11 cellular contexts compared by ENCODE assay signal in the genomic region with DNA sequence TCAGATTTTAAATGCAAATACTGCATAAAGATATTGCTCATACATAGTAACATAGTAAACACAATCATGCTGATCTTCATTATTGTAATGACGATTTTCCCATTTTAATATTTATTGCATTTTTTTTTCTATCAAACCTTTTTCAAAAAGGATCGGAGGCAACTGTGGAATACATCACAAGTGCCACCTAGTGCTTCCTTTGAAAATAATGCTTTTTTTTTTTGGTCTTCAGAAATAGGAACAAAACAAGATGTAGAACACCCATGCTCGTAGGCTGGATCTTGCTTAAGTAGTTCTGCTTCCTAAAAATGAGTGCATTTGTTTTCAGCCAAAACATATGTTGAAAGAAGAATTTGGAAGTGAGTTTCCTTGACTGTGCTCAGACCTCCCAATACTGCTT. TPM values are rescaled to one million over a fixed set of nuclear protein-coding genes. Genes with fewer than 3 reads are reported as not detected.
A peak's percentile ranks its signal among the peaks of the same experiment; 100 is the strongest.
DNase-seq lines count a peak whose midpoint lies in the region; ATAC-seq and TF ChIP-seq lines count a peak whose summit lies in the region.
"Had no signal": no experiment of that assay in that cellular context is flagged by ENCODE, and none has a peak within 500 bp of the region (broad histone marks: within the 10 kb centered on the region; RNA-seq: fewer than 3 reads in every experiment).

No MANE protein-coding gene starts in this region.

- H3K9me2 ChIP-seq in GM23248 (ENCODE audit: insufficient read depth) = no peaks in the 10 kb centered on the region
- no peaks in the 10 kb centered on the region for H3K9me2 ChIP-seq in SK-N-SH

- H3K4me3 ChIP-seq in GM23248 = no peak overlapping the region
- H3K4me3 ChIP-seq in SK-N-SH (ENCODE audit: low read depth in 2 of 2, low read length in 1 of 2) = no peak overlapping the region
- no peak overlapping the region for H3K4me3 ChIP-seq in right atrium auricular region
- H3K4me3 ChIP-seq: SJCRH30 had no signal

- POLR2A ChIA-PET in SK-N-SH (lab: Yijun Ruan, JAX) = no interaction called here
- POLR2A ChIA-PET in WTC11 (lab: Charles Lee) = no interaction called here

- H3K4me1 ChIP-seq in GM23248 (ENCODE audit: insufficient read depth) (no peaks in the 10 kb centered on the region), SK-N-SH (ENCODE audit: control insufficient read depth in 1 of 2, insufficient read depth in 2 of 2, low read depth in 1 of 2, low read length in 1 of 2) (no peaks in the 10 kb centered on the region), right atrium auricular region (no peaks in the 10 kb centered on the region)
- H3K4me1 ChIP-seq: SJCRH30 had no signal

- peak; percentile 70 for TF ChIP-seq RAD21 in SK-N-SH (IDR thresholded peaks at IDR 0.05; ENCODE audit: low read length)

- H3K36me3 ChIP-seq in GM23248 (ENCODE audit: low read depth) (no peaks in the 10 kb centered on the region), SK-N-SH (replicated peaks in 1 of 2; ENCODE audit: control insufficient read depth in 1 of 2, insufficient read depth in 2 of 2, low read length in 1 of 2) (no peaks in the 10 kb centered on the region), right atrium auricular region (no peaks in the 10 kb centered on the region)
- H3K36me3 ChIP-seq: SJCRH30 had no signal

- H4K20me1 ChIP-seq in GM23248 (ENCODE audit: insufficient read depth) (no peaks in the 10 kb centered on the region), SK-N-SH (ENCODE audit: insufficient read depth) (no peaks in the 10 kb centered on the region)

- H3K27me3 ChIP-seq in GM23248 (replicated peaks; ENCODE audit: insufficient read depth) = peaks cover 41% of the 10 kb centered on the region
- no peaks in the 10 kb centered on the region for H3K27me3 ChIP-seq in SK-N-SH (ENCODE audit: insufficient read depth)
- no peaks in the 10 kb centered on the region for H3K27me3 ChIP-seq in right atrium auricular region
- H3K27me3 ChIP-seq: SJCRH30 had no signal

- no peak overlapping the region for H3K27ac Mint-ChIP-seq in WTC11
- H3K27ac Mint-ChIP-seq: activated naive CD4-positive, alpha-beta T cell treated with anti-CD3 and anti-CD28 coated beads, Interleukin-2, amount 50 U/mL, for 72 hours had no signal

- H2AFZ ChIP-seq in GM23248 = no peak overlapping the region
- no peak overlapping the region for H2AFZ ChIP-seq in SK-N-SH (ENCODE audit: low read depth)

- peak; percentile 53 for TF ChIP-seq CTCF in SK-N-SH (IDR thresholded peaks at IDR 0.05)
- peak; percentile 2 to 53 for TF ChIP-seq CTCF in right atrium auricular region (IDR thresholded peaks at IDR 0.05)
- TF ChIP-seq CTCF in WTC11 (IDR thresholded peaks at IDR 0.05) = no peak

- no peak overlapping the region for H3K4me3 Mint-ChIP-seq in WTC11

- H3K27me3 Mint-ChIP-seq in WTC11 (ENCODE audit: low read depth) = peaks cover 3% of the 10 kb centered on the region

- H3F3A ChIP-seq in GM23248 (ENCODE audit: insufficient read depth) (no peaks in the 10 kb centered on the region), SK-N-SH (replicated peaks; ENCODE audit: insufficient read depth) (no peaks in the 10 kb centered on the region)

- no peaks in the 10 kb centered on the region for H3K9me3 ChIP-seq in GM23248 (ENCODE audit: low read depth)
- no peaks in the 10 kb centered on the region for H3K9me3 ChIP-seq in SK-N-SH
- peaks cover 0 to under 1% of the 10 kb centered on the region in 2 donors for H3K9me3 ChIP-seq in right atrium auricular region
- H3K9me3 ChIP-seq: SJCRH30 had no signal

- H3K4me2 ChIP-seq in GM23248 (ENCODE audit: unreplicated experiment) = no peak overlapping the region
- no peak overlapping the region for H3K4me2 ChIP-seq in SK-N-SH

- 13 to 23% methylated on average over 3 of the region's 3 CpGs for WGBS in GM23248 (ENCODE audit: low coverage in 1 of 2, low lambda C conversion rate in 2 of 2, missing lambda C conversion rate in 2 of 2), 2 experiments
- 42% methylated on average over 3 of the region's 3 CpGs for WGBS in SK-N-SH (ENCODE audit: low lambda C conversion rate)

- CTCF ChIA-PET in SK-N-SH (lab: Yijun Ruan, JAX) = interaction anchor here (0.6 to 3.9 kb wide), 13 partner anchors 13 to 166 kb away, joined by 3 to 64 read pairs (median 4); no protein-coding TSS in a partner anchor
- CTCF ChIA-PET in WTC11 (lab: Charles Lee) = no interaction called here

- peaks cover 6% of the 10 kb centered on the region for H3K9me3 Mint-ChIP-seq in WTC11

- no peaks in the 10 kb centered on the region for H3K4me1 Mint-ChIP-seq in WTC11

- H3K79me2 ChIP-seq in GM23248 (ENCODE audit: insufficient read depth) (no peaks in the 10 kb centered on the region), SK-N-SH (ENCODE audit: insufficient read depth) (no peaks in the 10 kb centered on the region)

- peaks cover 5% of the 10 kb centered on the region for H3K36me3 Mint-ChIP-seq in WTC11

- H3K9ac ChIP-seq in GM23248 (no peak overlapping the region), SK-N-SH (no peak overlapping the region)

- DNase-seq in A172 (ENCODE audit: low spot score) (peak; percentile 10), GM23248 (peak; percentile 51), SK-N-SH (peak; percentile 34), right atrium auricular region (ENCODE audit: low spot score) (no peak), KG1 (lab: John Stamatoyannopoulos, UW) (no peak), NCI-H1092 (lab: John Stamatoyannopoulos, UW) (no peak), WTC11 (ENCODE audit: low spot score) (no peak)
- no peak for DNase-seq in stimulated activated CD4-positive, alpha-beta T cell treated with anti-CD3 and anti-CD28 coated beads, Interleukin-4, amount 100 ng/mL, for 4 hours
- DNase-seq: GF-D8, SJCRH30 had no signal

- no peak for ATAC-seq in WTC11
- ATAC-seq: activated naive CD4-positive, alpha-beta T cell treated with anti-CD3 and anti-CD28 coated beads, Interleukin-2, amount 50 U/mL, for 72 hours had no signal

- TF ChIP-seq EP300 in SK-N-SH (IDR thresholded peaks at IDR 0.05; ENCODE audit: borderline replicate concordance in 1 of 2, low read depth in 1 of 2, low read length in 1 of 2) = no peak

- in situ Hi-C loops in GM23248 (cut with MboI) = loop anchor here (10.0 kb wide), 1 partner anchor 58 kb away; no protein-coding TSS in a partner anchor

- H3K27ac ChIP-seq in GM23248 = no peak overlapping the region
- no peak overlapping the region for H3K27ac ChIP-seq in SK-N-SH (ENCODE audit: low read depth in 2 of 2, low read length in 1 of 2)
- H3K27ac ChIP-seq in right atrium auricular region = no peak overlapping the region
- H3K27ac ChIP-seq: SJCRH30 had no signal

TF ChIP-seq in SK-N-SH, 30 proteins besides CTCF, POLR2A, EP300 and RAD21:
- TF ChIP-seq SMC3 (IDR thresholded peaks at IDR 0.05; ENCODE audit: low read depth, low read length) = peak; percentile 37; the same call in 1 of the 2 replicates
- TF ChIP-seq SIN3A (IDR thresholded peaks at IDR 0.05; ENCODE audit: borderline replicate concordance, low read depth, low read length) = no peak

TF ChIP-seq in WTC11, 78 proteins besides CTCF, POLR2A, EP300 and RAD21 (continues in another document):
- TF ChIP-seq, protein P1, sequence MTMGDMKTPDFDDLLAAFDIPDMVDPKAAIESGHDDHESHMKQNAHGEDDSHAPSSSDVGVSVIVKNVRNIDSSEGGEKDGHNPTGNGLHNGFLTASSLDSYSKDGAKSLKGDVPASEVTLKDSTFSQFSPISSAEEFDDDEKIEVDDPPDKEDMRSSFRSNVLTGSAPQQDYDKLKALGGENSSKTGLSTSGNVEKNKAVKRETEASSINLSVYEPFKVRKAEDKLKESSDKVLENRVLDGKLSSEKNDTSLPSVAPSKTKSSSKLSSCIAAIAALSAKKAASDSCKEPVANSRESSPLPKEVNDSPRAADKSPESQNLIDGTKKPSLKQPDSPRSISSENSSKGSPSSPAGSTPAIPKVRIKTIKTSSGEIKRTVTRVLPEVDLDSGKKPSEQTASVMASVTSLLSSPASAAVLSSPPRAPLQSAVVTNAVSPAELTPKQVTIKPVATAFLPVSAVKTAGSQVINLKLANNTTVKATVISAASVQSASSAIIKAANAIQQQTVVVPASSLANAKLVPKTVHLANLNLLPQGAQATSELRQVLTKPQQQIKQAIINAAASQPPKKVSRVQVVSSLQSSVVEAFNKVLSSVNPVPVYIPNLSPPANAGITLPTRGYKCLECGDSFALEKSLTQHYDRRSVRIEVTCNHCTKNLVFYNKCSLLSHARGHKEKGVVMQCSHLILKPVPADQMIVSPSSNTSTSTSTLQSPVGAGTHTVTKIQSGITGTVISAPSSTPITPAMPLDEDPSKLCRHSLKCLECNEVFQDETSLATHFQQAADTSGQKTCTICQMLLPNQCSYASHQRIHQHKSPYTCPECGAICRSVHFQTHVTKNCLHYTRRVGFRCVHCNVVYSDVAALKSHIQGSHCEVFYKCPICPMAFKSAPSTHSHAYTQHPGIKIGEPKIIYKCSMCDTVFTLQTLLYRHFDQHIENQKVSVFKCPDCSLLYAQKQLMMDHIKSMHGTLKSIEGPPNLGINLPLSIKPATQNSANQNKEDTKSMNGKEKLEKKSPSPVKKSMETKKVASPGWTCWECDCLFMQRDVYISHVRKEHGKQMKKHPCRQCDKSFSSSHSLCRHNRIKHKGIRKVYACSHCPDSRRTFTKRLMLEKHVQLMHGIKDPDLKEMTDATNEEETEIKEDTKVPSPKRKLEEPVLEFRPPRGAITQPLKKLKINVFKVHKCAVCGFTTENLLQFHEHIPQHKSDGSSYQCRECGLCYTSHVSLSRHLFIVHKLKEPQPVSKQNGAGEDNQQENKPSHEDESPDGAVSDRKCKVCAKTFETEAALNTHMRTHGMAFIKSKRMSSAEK (CRISPR knock-in tag; IDR thresholded peaks at IDR 0.05; ENCODE audit: borderline replicate concordance) = no peak
- no peak for TF ChIP-seq TEAD1 (CRISPR knock-in tag; IDR thresholded peaks at IDR 0.05)
- TF ChIP-seq, protein P2, sequence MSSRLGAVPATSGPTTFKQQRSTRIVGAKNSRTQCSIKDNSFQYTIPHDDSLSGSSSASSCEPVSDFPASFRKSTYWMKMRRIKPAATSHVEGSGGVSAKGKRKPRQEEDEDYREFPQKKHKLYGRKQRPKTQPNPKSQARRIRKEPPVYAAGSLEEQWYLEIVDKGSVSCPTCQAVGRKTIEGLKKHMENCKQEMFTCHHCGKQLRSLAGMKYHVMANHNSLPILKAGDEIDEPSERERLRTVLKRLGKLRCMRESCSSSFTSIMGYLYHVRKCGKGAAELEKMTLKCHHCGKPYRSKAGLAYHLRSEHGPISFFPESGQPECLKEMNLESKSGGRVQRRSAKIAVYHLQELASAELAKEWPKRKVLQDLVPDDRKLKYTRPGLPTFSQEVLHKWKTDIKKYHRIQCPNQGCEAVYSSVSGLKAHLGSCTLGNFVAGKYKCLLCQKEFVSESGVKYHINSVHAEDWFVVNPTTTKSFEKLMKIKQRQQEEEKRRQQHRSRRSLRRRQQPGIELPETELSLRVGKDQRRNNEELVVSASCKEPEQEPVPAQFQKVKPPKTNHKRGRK (CRISPR knock-in tag; IDR thresholded peaks at IDR 0.05; ENCODE audit: borderline replicate concordance) = no peak

RNA-seq across cellular contexts. Expression of a gene that starts 35.7 kb away (rescaled TPM):
- 0.90 and 2.4 TPM in 2 replicates for total RNA-seq in A172 (2014; rRNA removed; shearing (Covaris generic))
- 3.4 and 3.8 TPM in 2 replicates for total RNA-seq in GM23248 (2014; rRNA removed; shearing (Covaris generic))
- polyA plus RNA-seq in GM23248 (2016; fragmentation: Nextera tagmentation; extraction: Ambion mirVana) (2.6 and 3.2 TPM in 2 replicates), SK-N-SH (2012; rRNA removed) (3.5 and 7.8 TPM in 2 replicates)
- 5.6 and 5.7 TPM in 2 replicates for polyA plus RNA-seq in SK-N-SH (2012; cell fraction: cytosol; rRNA removed)
- 2.6 and 5.9 TPM in 2 replicates for polyA plus RNA-seq in SK-N-SH (2012; cell fraction: nucleus; rRNA removed)
- total RNA-seq in right atrium auricular region (10 to 100 TPM; 10.1 to 13.7 TPM), WTC11 (2021) (0.66 to 1.0 TPM (median 0.74 TPM) in 3 replicates)

Comparison
In these comparisons a context has a peak if more than half of its experiments do, and no peak if none do; other contexts are left out.
1. DNase-seq: peak in A172 (single experiment), GM23248 (single experiment) and SK-N-SH (single experiment); none in right atrium auricular region (single experiment), KG1 (single experiment), stimulated activated CD4-positive, alpha-beta T cell treated with anti-CD3 and anti-CD28 coated beads, Interleukin-4, amount 100 ng/mL, for 4 hours (0 of 2), NCI-H1092 (single experiment) and WTC11 (single experiment).